Comparison of ENCODE assay signal across 8 cellular contexts in genomic region chr16:81096715-81097208, GRCh38. TPM values are rescaled to one million over a fixed set of nuclear protein-coding genes. Genes with fewer than 3 reads are reported as not detected.
A peak's percentile ranks its signal among the peaks of the same experiment; 100 is the strongest.
DNase-seq lines count a peak whose midpoint lies in the region; ATAC-seq and TF ChIP-seq lines count a peak whose summit lies in the region.

No MANE protein-coding gene starts in this region.

- H3K18ac ChIP-seq in mesenchymal stem cell (ENCODE audit: low read depth in 1 of 2, low read length in 2 of 2): peak overlapping the region in 1 of 2 experiments; percentile 30

- no peaks in the 10 kb centered on the region for H3K36me3 ChIP-seq in mesenchymal stem cell (ENCODE audit: control insufficient read depth in 1 of 2, insufficient read depth in 2 of 2, low read depth in 1 of 2, low read length in 2 of 2)

- peak overlapping the region in 1 of 2 experiments; percentile 77 for H3K4me3 ChIP-seq in mesenchymal stem cell (ENCODE audit: insufficient read depth in 1 of 2, low read depth in 1 of 2, low read length in 2 of 2)

- no peaks in the 10 kb centered on the region for H3K9me3 Mint-ChIP-seq in activated naive CD4-positive, alpha-beta T cell treated with anti-CD3 and anti-CD28 coated beads, Interleukin-2, amount 50 U/mL, for 24 hours
- H3K9me3 Mint-ChIP-seq in activated naive CD8-positive, alpha-beta T cell treated with anti-CD3 and anti-CD28 coated beads, Interleukin-2, amount 10 ng/mL, durations not matched to agents 7 days and 5 days: peaks cover 1% of the 10 kb centered on the region
- peaks cover 5% of the 10 kb centered on the region for H3K9me3 Mint-ChIP-seq in type B pancreatic cell

- peak overlapping the region; percentile 69 for H3K4me3 Mint-ChIP-seq in activated naive CD4-positive, alpha-beta T cell treated with anti-CD3 and anti-CD28 coated beads, Interleukin-2, amount 50 U/mL, for 24 hours
- H3K4me3 Mint-ChIP-seq in activated naive CD8-positive, alpha-beta T cell treated with anti-CD3 and anti-CD28 coated beads, Interleukin-2, amount 10 ng/mL, durations not matched to agents 7 days and 5 days: peak overlapping the region; percentile 73
- peak overlapping the region; percentile 75 for H3K4me3 Mint-ChIP-seq in type B pancreatic cell

- TF ChIP-seq POLR2A in erythroblast (IDR thresholded peaks at IDR 0.05; ENCODE audit: low read length): no peak

- H3K27ac ChIP-seq in mesenchymal stem cell (ENCODE audit: low read length, poor library complexity, severe bottlenecking): peak overlapping the region; percentile 56

- H2AK5ac ChIP-seq in mesenchymal stem cell (ENCODE audit: low read length, severe bottlenecking): peak overlapping the region; percentile 37

- H3K4me1 ChIP-seq in mesenchymal stem cell (ENCODE audit: control insufficient read depth, insufficient read depth, low read depth, low read length): peaks cover 4% of the 10 kb centered on the region

- ATAC-seq in activated naive CD8-positive, alpha-beta T cell treated with anti-CD3 and anti-CD28 coated beads, Interleukin-2, amount 10 ng/mL, durations not matched to agents 7 days and 5 days (ENCODE audit: low read depth): no peak
- ATAC-seq in HG02759 (IDR thresholded peaks at IDR 0.05; ENCODE audit: unreplicated experiment): no peak

- POLR2A ChIA-PET in activated naive CD8-positive, alpha-beta T cell treated with anti-CD3 and anti-CD28 coated beads, Interleukin-2, amount 10 ng/mL, durations not matched to agents 7 days and 5 days (lab: Charles Lee): interaction anchor here (1.2 kb wide), 1 partner anchor 90 kb away, joined by 3 read pairs; the partner anchor contains the start of genes CENPN and CMC2

- H3K23ac ChIP-seq in mesenchymal stem cell (ENCODE audit: low read length in 2 of 2): no peak overlapping the region

- peak overlapping the region in 1 of 2 experiments; percentile 31 for H2BK12ac ChIP-seq in mesenchymal stem cell (ENCODE audit: low read length in 2 of 2)

- no peaks in the 10 kb centered on the region for H3K27me3 Mint-ChIP-seq in activated naive CD4-positive, alpha-beta T cell treated with anti-CD3 and anti-CD28 coated beads, Interleukin-2, amount 50 U/mL, for 24 hours
- H3K27me3 Mint-ChIP-seq in activated naive CD8-positive, alpha-beta T cell treated with anti-CD3 and anti-CD28 coated beads, Interleukin-2, amount 10 ng/mL, durations not matched to agents 7 days and 5 days: no peaks in the 10 kb centered on the region
- no peaks in the 10 kb centered on the region for H3K27me3 Mint-ChIP-seq in type B pancreatic cell

- H3K9ac ChIP-seq in mesenchymal stem cell (ENCODE audit: low read length): peak overlapping the region; percentile 49

- H3K27ac Mint-ChIP-seq in activated naive CD4-positive, alpha-beta T cell treated with anti-CD3 and anti-CD28 coated beads, Interleukin-2, amount 50 U/mL, for 24 hours: peak overlapping the region; percentile 14
- peak overlapping the region; percentile 80 for H3K27ac Mint-ChIP-seq in activated naive CD8-positive, alpha-beta T cell treated with anti-CD3 and anti-CD28 coated beads, Interleukin-2, amount 10 ng/mL, durations not matched to agents 7 days and 5 days
- peak overlapping the region; percentile 84 for H3K27ac Mint-ChIP-seq in type B pancreatic cell

- peaks cover 5% of the 10 kb centered on the region for H3K4me1 Mint-ChIP-seq in activated naive CD4-positive, alpha-beta T cell treated with anti-CD3 and anti-CD28 coated beads, Interleukin-2, amount 50 U/mL, for 24 hours
- peaks cover 4% of the 10 kb centered on the region for H3K4me1 Mint-ChIP-seq in activated naive CD8-positive, alpha-beta T cell treated with anti-CD3 and anti-CD28 coated beads, Interleukin-2, amount 10 ng/mL, durations not matched to agents 7 days and 5 days
- H3K4me1 Mint-ChIP-seq in type B pancreatic cell (ENCODE audit: unreplicated experiment): peaks cover 10% of the 10 kb centered on the region

- no peak for TF ChIP-seq CTCF in type B pancreatic cell (conservative IDR thresholded peaks at IDR 0.05)

- H3K9me3 ChIP-seq in mesenchymal stem cell (ENCODE audit: control insufficient read depth, low read length): no peaks in the 10 kb centered on the region

- H3K36me3 Mint-ChIP-seq in activated naive CD4-positive, alpha-beta T cell treated with anti-CD3 and anti-CD28 coated beads, Interleukin-2, amount 50 U/mL, for 24 hours: peaks cover 1% of the 10 kb centered on the region
- H3K36me3 Mint-ChIP-seq in activated naive CD8-positive, alpha-beta T cell treated with anti-CD3 and anti-CD28 coated beads, Interleukin-2, amount 10 ng/mL, durations not matched to agents 7 days and 5 days: no peaks in the 10 kb centered on the region
- peaks cover 8% of the 10 kb centered on the region for H3K36me3 Mint-ChIP-seq in type B pancreatic cell

- peak overlapping the region; percentile 61 for H4K8ac ChIP-seq in mesenchymal stem cell (ENCODE audit: low read length)

- H4K91ac ChIP-seq in mesenchymal stem cell (ENCODE audit: low read length): no peak overlapping the region

- H2AFZ ChIP-seq in mesenchymal stem cell (ENCODE audit: low read depth, low read length): peak overlapping the region; percentile 56

- no peak overlapping the region for H3K14ac ChIP-seq in mesenchymal stem cell (ENCODE audit: low read length in 2 of 2)

- no peak overlapping the region for H2BK120ac ChIP-seq in mesenchymal stem cell (ENCODE audit: low read depth, low read length)

- no peak overlapping the region for H2BK5ac ChIP-seq in mesenchymal stem cell (ENCODE audit: low read depth, low read length, poor library complexity, severe bottlenecking)

- H3K79me1 ChIP-seq in mesenchymal stem cell (replicated peaks; ENCODE audit: low read length, poor library complexity, severe bottlenecking): peaks cover 10% of the 10 kb centered on the region

- no peak overlapping the region for H3K4ac ChIP-seq in mesenchymal stem cell (ENCODE audit: low read depth in 1 of 2, low read length in 2 of 2)

- WGBS in mesenchymal stem cell: 62% methylated on average over 8 of the region's 8 CpGs

- H3K27me3 ChIP-seq in mesenchymal stem cell (ENCODE audit: control insufficient read depth in 1 of 2, insufficient read depth in 1 of 2, low read length in 2 of 2): no peaks in the 10 kb centered on the region

- H3K4me2 ChIP-seq in mesenchymal stem cell (ENCODE audit: low read length, poor library complexity, severe bottlenecking): peak overlapping the region; percentile 2

- H2BK15ac ChIP-seq in mesenchymal stem cell (ENCODE audit: low read depth, poor library complexity, severe bottlenecking): no peak overlapping the region

- no peak for DNase-seq in activated naive CD4-positive, alpha-beta T cell treated with anti-CD3 and anti-CD28 coated beads, Interleukin-2, amount 50 U/mL, for 16 hours
- no peak for DNase-seq in activated naive CD8-positive, alpha-beta T cell treated with anti-CD3 and anti-CD28 coated beads, Interleukin-2, amount 10 ng/mL, durations not matched to agents 7 days and 5 days
- DNase-seq in mesenchymal stem cell: no peak
- no peak for DNase-seq in type B pancreatic cell (ENCODE audit: extremely low spot score, unreplicated experiment)
- DNase-seq in NCI-H345 treated with DMSO at 0.1 percent for 48 hours (lab: John Stamatoyannopoulos, UW; ENCODE audit: unreplicated experiment): no peak
- DNase-seq in erythroblast (lab: John Stamatoyannopoulos, UW): no peak

RNA-seq across cellular contexts. Expression of gene GCSH, which starts 0.6 kb away (rescaled TPM):
- 1 to 10 TPM; 8.4 to 8.6 TPM for total RNA-seq in activated naive CD8-positive, alpha-beta T cell treated with anti-CD3 and anti-CD28 coated beads, Interleukin-2, amount 10 ng/mL, durations not matched to agents 7 days and 5 days
- polyA plus RNA-seq in mesenchymal stem cell (2013, experiment 1 of 2): 31.2 TPM
- polyA plus RNA-seq in mesenchymal stem cell (2013, experiment 2 of 2): 36.8 TPM
- 39.6 and 50.8 TPM in 2 replicates for total RNA-seq in type B pancreatic cell (ENCODE audit: low replicate concordance)

RNA-seq across cellular contexts. Expression of gene C16orf46, which starts 19.7 kb away (rescaled TPM):
- total RNA-seq in activated naive CD8-positive, alpha-beta T cell treated with anti-CD3 and anti-CD28 coated beads, Interleukin-2, amount 10 ng/mL, durations not matched to agents 7 days and 5 days: under 1 TPM; 0.53 to 0.65 TPM
- polyA plus RNA-seq in mesenchymal stem cell (2013, experiment 1 of 2): 0.79 TPM
- polyA plus RNA-seq in mesenchymal stem cell (2013, experiment 2 of 2): 1.1 TPM
- 4.4 and 5.1 TPM in 2 replicates for total RNA-seq in type B pancreatic cell (ENCODE audit: low replicate concordance)

Comparison
In these comparisons a context has a peak if more than half of its experiments do, and no peak if none do; other contexts are left out.
1. H3K27ac Mint-ChIP-seq: peak in every context shown above with its lines; median percentile 84 in type B pancreatic cell; 80 in activated naive CD8-positive, alpha-beta T cell treated with anti-CD3 and anti-CD28 coated beads, Interleukin-2, amount 10 ng/mL, durations not matched to agents 7 days and 5 days; 14 in activated naive CD4-positive, alpha-beta T cell treated with anti-CD3 and anti-CD28 coated beads, Interleukin-2, amount 50 U/mL, for 24 hours.